Comparison of ENCODE assay signal across 33 cellular contexts in the genomic region with DNA sequence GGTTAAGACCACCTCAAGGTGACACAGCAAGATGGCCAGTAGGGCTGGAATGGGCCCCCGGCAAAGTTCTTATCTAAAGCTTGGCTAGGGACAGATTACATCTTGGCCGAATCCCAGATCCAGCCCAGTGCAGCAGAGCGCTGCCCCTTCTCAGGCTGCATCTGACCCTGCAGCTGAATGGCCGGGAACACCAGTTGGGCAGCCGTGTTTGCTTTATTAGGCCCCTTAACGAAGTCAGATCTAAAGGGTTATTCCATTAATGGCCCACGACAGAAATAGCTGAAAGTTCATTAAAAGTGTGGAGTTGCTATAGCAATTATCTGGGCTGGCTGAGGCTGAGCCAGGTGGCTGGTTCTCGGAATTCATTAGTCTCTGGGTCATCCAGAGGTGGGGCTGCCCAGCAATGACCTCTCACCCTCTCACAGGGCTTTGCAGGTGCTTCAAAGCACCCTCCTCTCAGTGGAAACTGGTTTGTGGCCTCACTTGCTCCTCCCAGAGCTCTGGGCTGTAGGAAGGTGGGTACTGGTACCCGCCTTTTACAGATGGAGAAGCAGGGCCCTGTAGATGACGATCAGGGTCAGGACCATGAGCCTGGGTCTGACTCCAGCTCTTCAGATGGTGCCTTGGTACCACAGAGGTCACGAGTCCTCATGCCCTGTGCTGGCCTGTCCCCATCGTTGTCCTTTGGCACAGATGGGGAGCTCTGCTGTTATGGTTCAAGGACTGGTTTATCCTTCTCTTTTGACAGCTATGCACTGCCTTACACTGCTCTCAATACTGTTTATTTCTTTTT.
DNase-seq lines count a peak whose midpoint lies in the region; ATAC-seq, FAIRE-seq and TF ChIP-seq lines count a peak whose summit lies in the region.
"Had no signal": no experiment of that assay in that cellular context is flagged by ENCODE, and none has a peak within 500 bp of the region (broad histone marks: within the 10 kb centered on the region; RNA-seq: fewer than 3 reads in every experiment).

No MANE protein-coding gene starts in this region.

- H3K4me1 ChIP-seq in liver (ENCODE audit: control insufficient read depth in 4 of 4, insufficient read depth in 4 of 4, low read length in 3 of 4) (peaks cover 31 to 86% (median 67%) of the 10 kb centered on the region in 4 donors), HepG2 (ENCODE audit: insufficient read depth, low read length) (peaks cover 19% of the 10 kb centered on the region), trophoblast cell (ENCODE audit: control insufficient read depth in 1 of 2, insufficient read depth in 2 of 2, low read length in 2 of 2) (peaks cover 26 to 28% of the 10 kb centered on the region in 2 experiments), smooth muscle cell (ENCODE audit: low read depth) (no peaks in the 10 kb centered on the region)
- H3K4me1 ChIP-seq: A549, esophagus squamous epithelium, uterus had no signal

- peaks cover 0 to 7% (median 3%) of the 10 kb centered on the region in 4 donors for H3K36me3 ChIP-seq in liver (ENCODE audit: control insufficient read depth in 4 of 4, insufficient read depth in 3 of 4, low read depth in 1 of 4, low read length in 3 of 4)
- peaks cover 24 to 28% of the 10 kb centered on the region in 2 experiments; a peak in 4 of 5 replicates for H3K36me3 ChIP-seq in HepG2 (replicated peaks in 1 of 2; ENCODE audit: control insufficient read depth in 1 of 2, insufficient read depth in 2 of 2, low read length in 2 of 2)
- peaks cover 3% of the 10 kb centered on the region in 2 experiments for H3K36me3 ChIP-seq in trophoblast cell (ENCODE audit: control insufficient read depth in 1 of 2, insufficient read depth in 2 of 2, low read length in 2 of 2)
- H3K36me3 ChIP-seq in smooth muscle cell (ENCODE audit: low read depth): no peaks in the 10 kb centered on the region
- H3K36me3 ChIP-seq: uterus had no signal

- H3K4me3 ChIP-seq in liver (ENCODE audit: low read depth in 1 of 3, low read length in 3 of 3) (no peak overlapping the region), HepG2 (replicated peaks in 1 of 3; ENCODE audit: insufficient read depth in 1 of 3, low read depth in 2 of 3, low read length in 3 of 3) (no peak overlapping the region), trophoblast cell (ENCODE audit: low read depth, low read length) (no peak overlapping the region), smooth muscle cell (no peak overlapping the region)
- H3K4me3 ChIP-seq: A549, esophagus squamous epithelium, hepatocyte, Peyer's patch, testis, uterus had no signal

- TF ChIP-seq RAD21 in liver (IDR thresholded peaks at IDR 0.05) (no peak), HepG2 (CRISPR knock-in tag; IDR thresholded peaks at IDR 0.05) (no peak)

- H3K4ac ChIP-seq in trophoblast cell (ENCODE audit: low read depth, low read length): no peak overlapping the region

- CTCF ChIA-PET in HepG2 (lab: Yijun Ruan, JAX; ENCODE audit: low intra/inter-chr PET ratio, low total read pairs): no interaction called here

- WGBS in liver: 35% methylated on average over 12 of the region's 12 CpGs
- 94% methylated on average over 11 of the region's 12 CpGs for WGBS in HepG2 (ENCODE audit: low lambda C conversion rate)
- WGBS in trophoblast cell (ENCODE audit: extremely low coverage, insufficient coverage, insufficient read length): no CpG with 5 or more reads among the region's 12 CpGs
- 82% methylated on average over 12 of the region's 12 CpGs for WGBS in smooth muscle cell (ENCODE audit: low lambda C conversion rate)

- no peak overlapping the region for H2AK5ac ChIP-seq in trophoblast cell (ENCODE audit: low read length)

- no peaks in the 10 kb centered on the region for H4K20me1 ChIP-seq in HepG2 (ENCODE audit: insufficient read depth, low read length)
- H4K20me1 ChIP-seq in smooth muscle cell (ENCODE audit: low read depth): no peaks in the 10 kb centered on the region

- no peak overlapping the region for H4K91ac ChIP-seq in trophoblast cell (ENCODE audit: low read depth, low read length)

- FAIRE-seq in HepG2 (lab: Jason Lieb, UNC): no peak
- FAIRE-seq: A549, endometrium, H54 had no signal

- no peak overlapping the region for H3K18ac ChIP-seq in trophoblast cell (ENCODE audit: low read length)

- H2BK5ac ChIP-seq in trophoblast cell (ENCODE audit: low read depth, low read length, poor library complexity): no peak overlapping the region

- TF ChIP-seq EP300 in HepG2 (IDR thresholded peaks at IDR 0.05; ENCODE audit: low read depth in 2 of 2, low read length in 2 of 2) (no peak), HepG2 (CRISPR knock-in tag; IDR thresholded peaks at IDR 0.05; ENCODE audit: borderline replicate concordance) (no peak)

- intact Hi-C loops in HepG2 (cut with micrococcal nuclease; ENCODE audit: unreplicated experiment): no loop called here
- intact Hi-C loops in left ventricle myocardium superior (cut with micrococcal nuclease): loop anchor here (10.0 kb wide), 1 partner anchor 89 kb away; a partner anchor contains a TSS

- in situ Hi-C loops in HepG2 (cut with HindIII; ENCODE audit: extremely low pct_ligation_motif_present, low pct_unique_long_range_greater_than_20kb): no loop called here

- no peak overlapping the region for H4K12ac ChIP-seq in trophoblast cell (ENCODE audit: low read depth, low read length)

- H3K27ac ChIP-seq in liver (ENCODE audit: low read depth in 1 of 2, low read length in 2 of 2): peak overlapping the region; percentile 53 to 77
- H3K27ac ChIP-seq in HepG2 (ENCODE audit: extremely low read length, insufficient read depth, low read length): no peak overlapping the region
- H3K27ac ChIP-seq in trophoblast cell (ENCODE audit: low read depth, low read length): no peak overlapping the region
- no peak overlapping the region for H3K27ac ChIP-seq in smooth muscle cell (ENCODE audit: low read depth)
- H3K27ac ChIP-seq: A549, esophagus squamous epithelium, hepatocyte, Peyer's patch, testis, uterus had no signal

- ATAC-seq in HepG2: no peak
- peak; percentile 2 for ATAC-seq in left ventricle myocardium superior
- no peak for ATAC-seq in activated CD4-positive, CD25-positive, alpha-beta regulatory T cell treated with anti-CD3 and anti-CD28 coated beads, Interleukin-2, amount 50 U/mL, for 24 hours
- ATAC-seq in GM21515 (IDR thresholded peaks at IDR 0.05; ENCODE audit: unreplicated experiment): no peak
- ATAC-seq: A549; activated T-helper 17 cell treated with anti-CD3 and anti-CD28 coated beads, Interleukin-2, amount 50 U/mL, for 72 hours; left colon; naive thymus-derived CD4-positive, alpha-beta T cell had no signal

- H3K79me2 ChIP-seq in HepG2 (ENCODE audit: insufficient read depth, low read length) (no peaks in the 10 kb centered on the region), trophoblast cell (ENCODE audit: control insufficient read depth, insufficient read depth, low read length, poor library complexity) (no peaks in the 10 kb centered on the region), smooth muscle cell (ENCODE audit: low read depth) (no peaks in the 10 kb centered on the region)
- H3K79me2 ChIP-seq: hepatocyte had no signal

- H3K9me3 ChIP-seq in liver (ENCODE audit: control insufficient read depth in 4 of 4, low read length in 3 of 4) (no peaks in the 10 kb centered on the region), HepG2 (ENCODE audit: low read length) (no peaks in the 10 kb centered on the region), trophoblast cell (ENCODE audit: insufficient read depth, low read depth, low read length) (no peaks in the 10 kb centered on the region), smooth muscle cell (replicated peaks; ENCODE audit: low read depth) (no peaks in the 10 kb centered on the region)
- H3K9me3 ChIP-seq: A549, esophagus squamous epithelium, Peyer's patch, testis, uterus had no signal

- POLR2A ChIA-PET in HepG2 (lab: Yijun Ruan, JAX): interaction anchor here (1.4 kb wide), 1 partner anchor 10 kb away, joined by 3 read pairs; no protein-coding TSS in a partner anchor

- H3F3A ChIP-seq in smooth muscle cell (ENCODE audit: low read depth): no peaks in the 10 kb centered on the region

- no TSS peak for BruUV-seq in HepG2 (replicated peaks; lab: Mats Ljungman, UMichigan)

- H3K4me2 ChIP-seq in HepG2 (ENCODE audit: low read depth, low read length): no peak overlapping the region
- no peak overlapping the region for H3K4me2 ChIP-seq in trophoblast cell (ENCODE audit: low read length)
- H3K4me2 ChIP-seq in smooth muscle cell: no peak overlapping the region
- H3K4me2 ChIP-seq: A549, hepatocyte had no signal

- H3K79me1 ChIP-seq in trophoblast cell (ENCODE audit: low read length): peaks cover 12% of the 10 kb centered on the region

- DNase-seq in HepG2 (ENCODE audit: low spot score) (no peak), left ventricle myocardium superior (no peak), trophoblast cell (peak; percentile 87 to 95), NCI-H82 treated with DMSO at 0.1 percent for 48 hours (lab: John Stamatoyannopoulos, UW; ENCODE audit: unreplicated experiment) (no peak), smooth muscle cell (lab: John Stamatoyannopoulos, UW; ENCODE audit: unreplicated experiment) (no peak)
- DNase-seq: activated CD4-positive, alpha-beta memory T cell treated with anti-CD3 and anti-CD28 coated beads, Interleukin-2, amount 10 ng/mL, durations not matched to agents 7 days and 5 days; activated CD4-positive, CD25-positive, alpha-beta regulatory T cell treated with anti-CD3 and anti-CD28 coated beads, Interleukin-2, amount 50 U/mL, for 72 hours; activated CD8-positive, alpha-beta memory T cell treated with anti-CD3 and anti-CD28 coated beads, Interleukin-2, amount 50 U/mL, for 48 hours; caudate nucleus; CD4-positive, alpha-beta memory T cell; dermis blood vessel endothelial cell; DMS 273 treated with DMSO at 0.1 percent for 48 hours; esophagus squamous epithelium; foreskin melanocyte; left colon; midbrain; naive thymus-derived CD4-positive, alpha-beta T cell; NCI-H1092 treated with DMSO at 0.1 percent for 48 hours; NCI-H1930; NCI-H524 treated with DMSO at 0.1 percent for 48 hours; retina; stimulated activated naive CD4-positive, alpha-beta T cell; testis; uterus had no signal

- TF ChIP-seq POLR2A in HepG2 (IDR thresholded peaks at IDR 0.05; ENCODE audit: insufficient read depth in 1 of 2, low read depth in 2 of 2, low read length in 2 of 2): no peak

- H2AFZ ChIP-seq in HepG2 (ENCODE audit: low read length) (no peak overlapping the region), trophoblast cell (ENCODE audit: insufficient read depth, low read length, poor library complexity) (no peak overlapping the region), smooth muscle cell (ENCODE audit: low read depth) (no peak overlapping the region)
- H2AFZ ChIP-seq: hepatocyte had no signal

- peak overlapping the region; percentile 1 for H2BK120ac ChIP-seq in trophoblast cell (ENCODE audit: insufficient read depth, low read length, poor library complexity)

- no peak overlapping the region for H4K8ac ChIP-seq in trophoblast cell (ENCODE audit: low read depth, low read length)

- H3K27me3 ChIP-seq in liver (ENCODE audit: control insufficient read depth in 4 of 4, insufficient read depth in 4 of 4, low read length in 3 of 4): no peaks in the 10 kb centered on the region
- H3K27me3 ChIP-seq in HepG2 (ENCODE audit: control insufficient read depth in 1 of 2, insufficient read depth in 2 of 2, low read length in 2 of 2): no peaks in the 10 kb centered on the region
- no peaks in the 10 kb centered on the region for H3K27me3 ChIP-seq in trophoblast cell (ENCODE audit: insufficient read depth, low read length)
- H3K27me3 ChIP-seq in smooth muscle cell (ENCODE audit: low read depth): no peaks in the 10 kb centered on the region
- H3K27me3 ChIP-seq: esophagus squamous epithelium, hepatocyte, Peyer's patch, testis, uterus had no signal

- no peak for TF ChIP-seq CTCF in liver (IDR thresholded peaks at IDR 0.05; ENCODE audit: low read depth, low read length, missing input control)
- TF ChIP-seq CTCF in HepG2 (CRISPR knock-in tag; IDR thresholded peaks at IDR 0.05): no peak
- TF ChIP-seq CTCF in smooth muscle cell (IDR thresholded peaks at IDR 0.05; ENCODE audit: borderline replicate concordance, insufficient read depth, poor library complexity, severe bottlenecking): no peak

- H3K14ac ChIP-seq in trophoblast cell (ENCODE audit: low read length): no peak overlapping the region

- no peak overlapping the region for H2BK12ac ChIP-seq in trophoblast cell (ENCODE audit: low read length)

- no peak overlapping the region for H3K23ac ChIP-seq in trophoblast cell (ENCODE audit: low read length)

- H3K9ac ChIP-seq in liver (ENCODE audit: low read depth in 1 of 2, low read length in 2 of 2) (peak overlapping the region in 1 of 2 donors; percentile 65), HepG2 (ENCODE audit: insufficient read depth, low read depth, low read length) (no peak overlapping the region), trophoblast cell (ENCODE audit: low read length) (no peak overlapping the region), smooth muscle cell (ENCODE audit: low read depth) (no peak overlapping the region)

Comparison
In these comparisons a context has a peak if more than half of its experiments do, and no peak if none do; other contexts are left out.
1. H3K27ac ChIP-seq: peak in liver (2 of 2); none in HepG2 (single experiment), trophoblast cell (single experiment) and smooth muscle cell (single experiment).
2. DNase-seq: peak in trophoblast cell (2 of 2); none in HepG2 (single experiment), left ventricle myocardium superior (single experiment), NCI-H82 treated with DMSO at 0.1 percent for 48 hours (single experiment) and smooth muscle cell (single experiment).